ENCODE assay signal across 1 cellular context in the genomic region with DNA sequence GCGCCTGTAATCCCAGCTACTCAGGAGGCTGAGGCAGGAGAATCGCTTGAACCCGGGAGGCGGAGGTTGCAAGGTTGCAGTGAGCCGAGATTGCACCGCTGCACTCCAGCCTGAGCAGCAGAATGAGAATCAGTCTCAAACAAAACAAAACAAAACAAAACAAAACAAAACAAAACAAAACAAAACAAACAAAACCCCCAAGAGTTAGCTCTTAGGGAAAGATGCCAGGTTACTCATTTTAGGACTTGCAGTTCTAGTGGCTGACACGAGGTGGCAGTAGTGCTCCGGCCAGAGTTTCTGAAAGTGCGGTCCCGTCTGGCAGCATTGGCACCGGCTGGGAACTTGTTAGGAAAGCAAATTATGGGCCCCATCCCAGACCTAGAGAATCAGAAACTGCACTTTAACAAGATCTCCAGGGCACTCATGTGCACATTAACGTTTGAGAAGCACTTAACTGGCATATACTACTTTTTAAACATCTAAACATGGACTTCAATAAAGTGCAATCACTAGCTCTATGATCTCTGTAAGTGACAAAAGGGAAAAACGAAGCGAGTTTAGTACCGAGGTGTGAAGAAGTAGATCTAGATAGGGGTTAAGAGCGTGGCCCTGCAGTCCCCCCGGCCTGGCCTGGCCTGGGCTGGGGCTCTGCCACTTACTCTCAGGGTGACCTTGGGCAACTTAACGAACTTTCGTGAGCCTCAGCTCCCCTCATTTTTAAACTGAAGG.
TF ChIP-seq lines count a peak whose summit lies in the region.

No MANE protein-coding gene starts in this region.

TF ChIP-seq in HEK293, 187 proteins besides CTCF, POLR2A, EP300 and RAD21 (continued from another document):
- TF ChIP-seq, protein P1, sequence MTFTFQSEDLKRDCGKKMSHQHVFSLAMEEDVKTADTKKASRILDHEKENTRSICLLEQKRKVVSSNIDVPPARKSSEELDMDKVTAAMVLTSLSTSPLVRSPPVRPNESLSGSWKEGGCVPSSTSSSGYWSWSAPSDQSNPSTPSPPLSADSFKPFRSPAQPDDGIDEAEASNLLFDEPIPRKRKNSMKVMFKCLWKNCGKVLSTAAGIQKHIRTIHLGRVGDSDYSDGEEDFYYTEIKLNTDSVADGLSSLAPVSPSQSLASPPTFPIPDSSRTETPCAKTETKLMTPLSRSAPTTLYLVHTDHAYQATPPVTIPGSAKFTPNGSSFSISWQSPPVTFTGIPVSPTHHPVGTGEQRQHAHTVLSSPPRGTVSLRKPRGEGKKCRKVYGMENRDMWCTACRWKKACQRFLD (tag by site-specific recombination; IDR thresholded peaks at IDR 0.05), result no peak
- TF ChIP-seq ZNF37A (tag by site-specific recombination; IDR thresholded peaks at IDR 0.05), result no peak
- TF ChIP-seq ZBTB11 (tag by site-specific recombination; conservative IDR thresholded peaks at IDR 0.05; ENCODE audit: low read depth), result peak; percentile 85
- TF ChIP-seq ZNF174 (tag by site-specific recombination; IDR thresholded peaks at IDR 0.05), result no peak
- no peak for TF ChIP-seq SP2 (tag by site-specific recombination; IDR thresholded peaks at IDR 0.05)
- TF ChIP-seq ZFP41 (tag by site-specific recombination; IDR thresholded peaks at IDR 0.05; ENCODE audit: borderline replicate concordance), result no peak
- no peak for TF ChIP-seq ZNF391 (tag by site-specific recombination; IDR thresholded peaks at IDR 0.05; ENCODE audit: borderline replicate concordance, low read depth)
- TF ChIP-seq ZNF10 (tag by site-specific recombination; IDR thresholded peaks at IDR 0.05), result no peak
- no peak for TF ChIP-seq ZNF132 (tag by site-specific recombination; IDR thresholded peaks at IDR 0.05; ENCODE audit: borderline replicate concordance)
- no peak for TF ChIP-seq ZNF48 (tag by site-specific recombination; IDR thresholded peaks at IDR 0.05)
- peak; percentile 92 for TF ChIP-seq ZNF692 (tag by site-specific recombination; IDR thresholded peaks at IDR 0.05)
- no peak for TF ChIP-seq ZNF311 (tag by site-specific recombination; IDR thresholded peaks at IDR 0.05; ENCODE audit: borderline replicate concordance)
- no peak for TF ChIP-seq RBAK (tag by site-specific recombination; IDR thresholded peaks at IDR 0.05)
- no peak for TF ChIP-seq KLF16 (tag by site-specific recombination; IDR thresholded peaks at IDR 0.05)
- TF ChIP-seq, protein P2, sequence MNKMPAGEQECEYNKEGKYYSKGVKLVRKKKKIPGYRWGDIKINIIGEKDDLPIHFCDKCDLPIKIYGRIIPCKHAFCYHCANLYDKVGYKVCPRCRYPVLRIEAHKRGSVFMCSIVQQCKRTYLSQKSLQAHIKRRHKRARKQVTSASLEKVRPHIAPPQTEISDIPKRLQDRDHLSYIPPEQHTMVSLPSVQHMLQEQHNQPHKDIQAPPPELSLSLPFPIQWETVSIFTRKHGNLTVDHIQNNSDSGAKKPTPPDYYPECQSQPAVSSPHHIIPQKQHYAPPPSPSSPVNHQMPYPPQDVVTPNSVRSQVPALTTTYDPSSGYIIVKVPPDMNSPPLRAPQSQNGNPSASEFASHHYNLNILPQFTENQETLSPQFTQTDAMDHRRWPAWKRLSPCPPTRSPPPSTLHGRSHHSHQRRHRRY (tag by site-specific recombination; IDR thresholded peaks at IDR 0.05), result no peak
- no peak for TF ChIP-seq ZNF792 (tag by site-specific recombination; IDR thresholded peaks at IDR 0.05)
- no peak for TF ChIP-seq ZNF23 (tag by site-specific recombination; IDR thresholded peaks at IDR 0.05; ENCODE audit: borderline replicate concordance)
- no peak for TF ChIP-seq GLIS1 (tag by site-specific recombination; IDR thresholded peaks at IDR 0.05)
- peak; percentile 93 for TF ChIP-seq ZFP69B (tag by site-specific recombination; IDR thresholded peaks at IDR 0.05)
- TF ChIP-seq ZNF623 (tag by site-specific recombination; IDR thresholded peaks at IDR 0.05), result no peak
- TF ChIP-seq SP7 (tag by site-specific recombination; IDR thresholded peaks at IDR 0.05), result peak; percentile 35; the same call in 1 of the 2 replicates
- TF ChIP-seq ZNF549 (tag by site-specific recombination; IDR thresholded peaks at IDR 0.05), result no peak
- TF ChIP-seq ZNF404 (tag by site-specific recombination; IDR thresholded peaks at IDR 0.05), result no peak
- no peak for TF ChIP-seq ZNF747 (tag by site-specific recombination; IDR thresholded peaks at IDR 0.05)
- no peak for TF ChIP-seq ZNF146 (tag by site-specific recombination; IDR thresholded peaks at IDR 0.05)
- TF ChIP-seq ZNF654 (tag by site-specific recombination; IDR thresholded peaks at IDR 0.05; ENCODE audit: low read depth), result peak; percentile 79
- TF ChIP-seq ZNF416 (tag by site-specific recombination; IDR thresholded peaks at IDR 0.05), result no peak
- no peak for TF ChIP-seq ZNF843 (tag by site-specific recombination; IDR thresholded peaks at IDR 0.05)
- no peak for TF ChIP-seq ZSCAN5A (tag by site-specific recombination; IDR thresholded peaks at IDR 0.05)
- TF ChIP-seq ZNF571 (tag by site-specific recombination; IDR thresholded peaks at IDR 0.05), result no peak
- TF ChIP-seq ZSCAN16 (tag by site-specific recombination; IDR thresholded peaks at IDR 0.05), result no peak
- TF ChIP-seq KLF8 (tag by site-specific recombination; IDR thresholded peaks at IDR 0.05), result no peak
- no peak for TF ChIP-seq PRDM6 (tag by site-specific recombination; IDR thresholded peaks at IDR 0.05)
- TF ChIP-seq ZBTB26 (tag by site-specific recombination; optimal IDR thresholded peaks at IDR 0.05), result no peak
- TF ChIP-seq, protein P3, sequence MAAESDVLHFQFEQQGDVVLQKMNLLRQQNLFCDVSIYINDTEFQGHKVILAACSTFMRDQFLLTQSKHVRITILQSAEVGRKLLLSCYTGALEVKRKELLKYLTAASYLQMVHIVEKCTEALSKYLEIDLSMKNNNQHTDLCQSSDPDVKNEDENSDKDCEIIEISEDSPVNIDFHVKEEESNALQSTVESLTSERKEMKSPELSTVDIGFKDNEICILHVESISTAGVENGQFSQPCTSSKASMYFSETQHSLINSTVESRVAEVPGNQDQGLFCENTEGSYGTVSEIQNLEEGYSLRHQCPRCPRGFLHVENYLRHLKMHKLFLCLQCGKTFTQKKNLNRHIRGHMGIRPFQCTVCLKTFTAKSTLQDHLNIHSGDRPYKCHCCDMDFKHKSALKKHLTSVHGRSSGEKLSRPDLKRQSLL (tag by site-specific recombination; IDR thresholded peaks at IDR 0.05), result no peak
- TF ChIP-seq ZNF558 (tag by site-specific recombination; IDR thresholded peaks at IDR 0.05), result no peak
- TF ChIP-seq ZNF211 (tag by site-specific recombination; IDR thresholded peaks at IDR 0.05; ENCODE audit: low read depth), result no peak
